Comparison of ENCODE assay signal across 1 cellular context in genomic region chr4:73087871-73088270, GRCh38.
TF ChIP-seq lines count a peak whose summit lies in the region.

No MANE protein-coding gene starts in this region.

TF ChIP-seq in K562, 482 proteins besides CTCF, POLR2A, EP300 and RAD21:
- TF ChIP-seq ZNF512 (tag; IDR thresholded peaks at IDR 0.05) = 0 out of 2 replicates have a peak, but pooled peaks have one; percentile 40
- TF ChIP-seq, protein P1, sequence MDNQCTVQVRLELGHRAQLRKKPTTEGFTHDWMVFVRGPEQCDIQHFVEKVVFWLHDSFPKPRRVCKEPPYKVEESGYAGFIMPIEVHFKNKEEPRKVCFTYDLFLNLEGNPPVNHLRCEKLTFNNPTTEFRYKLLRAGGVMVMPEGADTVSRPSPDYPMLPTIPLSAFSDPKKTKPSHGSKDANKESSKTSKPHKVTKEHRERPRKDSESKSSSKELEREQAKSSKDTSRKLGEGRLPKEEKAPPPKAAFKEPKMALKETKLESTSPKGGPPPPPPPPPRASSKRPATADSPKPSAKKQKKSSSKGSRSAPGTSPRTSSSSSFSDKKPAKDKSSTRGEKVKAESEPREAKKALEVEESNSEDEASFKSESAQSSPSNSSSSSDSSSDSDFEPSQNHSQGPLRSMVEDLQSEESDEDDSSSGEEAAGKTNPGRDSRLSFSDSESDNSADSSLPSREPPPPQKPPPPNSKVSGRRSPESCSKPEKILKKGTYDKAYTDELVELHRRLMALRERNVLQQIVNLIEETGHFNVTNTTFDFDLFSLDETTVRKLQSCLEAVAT (IDR thresholded peaks at IDR 0.05) = no peak
- TF ChIP-seq PRMT5 (CRISPR knock-in tag; IDR thresholded peaks at IDR 0.05) = no peak
- TF ChIP-seq, protein P2, sequence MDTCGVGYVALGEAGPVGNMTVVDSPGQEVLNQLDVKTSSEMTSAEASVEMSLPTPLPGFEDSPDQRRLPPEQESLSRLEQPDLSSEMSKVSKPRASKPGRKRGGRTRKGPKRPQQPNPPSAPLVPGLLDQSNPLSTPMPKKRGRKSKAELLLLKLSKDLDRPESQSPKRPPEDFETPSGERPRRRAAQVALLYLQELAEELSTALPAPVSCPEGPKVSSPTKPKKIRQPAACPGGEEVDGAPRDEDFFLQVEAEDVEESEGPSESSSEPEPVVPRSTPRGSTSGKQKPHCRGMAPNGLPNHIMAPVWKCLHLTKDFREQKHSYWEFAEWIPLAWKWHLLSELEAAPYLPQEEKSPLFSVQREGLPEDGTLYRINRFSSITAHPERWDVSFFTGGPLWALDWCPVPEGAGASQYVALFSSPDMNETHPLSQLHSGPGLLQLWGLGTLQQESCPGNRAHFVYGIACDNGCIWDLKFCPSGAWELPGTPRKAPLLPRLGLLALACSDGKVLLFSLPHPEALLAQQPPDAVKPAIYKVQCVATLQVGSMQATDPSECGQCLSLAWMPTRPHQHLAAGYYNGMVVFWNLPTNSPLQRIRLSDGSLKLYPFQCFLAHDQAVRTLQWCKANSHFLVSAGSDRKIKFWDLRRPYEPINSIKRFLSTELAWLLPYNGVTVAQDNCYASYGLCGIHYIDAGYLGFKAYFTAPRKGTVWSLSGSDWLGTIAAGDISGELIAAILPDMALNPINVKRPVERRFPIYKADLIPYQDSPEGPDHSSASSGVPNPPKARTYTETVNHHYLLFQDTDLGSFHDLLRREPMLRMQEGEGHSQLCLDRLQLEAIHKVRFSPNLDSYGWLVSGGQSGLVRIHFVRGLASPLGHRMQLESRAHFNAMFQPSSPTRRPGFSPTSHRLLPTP (IDR thresholded peaks at IDR 0.05; ENCODE audit: borderline replicate concordance, extremely low read depth, insufficient read length) = no peak
- TF ChIP-seq, protein P3, sequence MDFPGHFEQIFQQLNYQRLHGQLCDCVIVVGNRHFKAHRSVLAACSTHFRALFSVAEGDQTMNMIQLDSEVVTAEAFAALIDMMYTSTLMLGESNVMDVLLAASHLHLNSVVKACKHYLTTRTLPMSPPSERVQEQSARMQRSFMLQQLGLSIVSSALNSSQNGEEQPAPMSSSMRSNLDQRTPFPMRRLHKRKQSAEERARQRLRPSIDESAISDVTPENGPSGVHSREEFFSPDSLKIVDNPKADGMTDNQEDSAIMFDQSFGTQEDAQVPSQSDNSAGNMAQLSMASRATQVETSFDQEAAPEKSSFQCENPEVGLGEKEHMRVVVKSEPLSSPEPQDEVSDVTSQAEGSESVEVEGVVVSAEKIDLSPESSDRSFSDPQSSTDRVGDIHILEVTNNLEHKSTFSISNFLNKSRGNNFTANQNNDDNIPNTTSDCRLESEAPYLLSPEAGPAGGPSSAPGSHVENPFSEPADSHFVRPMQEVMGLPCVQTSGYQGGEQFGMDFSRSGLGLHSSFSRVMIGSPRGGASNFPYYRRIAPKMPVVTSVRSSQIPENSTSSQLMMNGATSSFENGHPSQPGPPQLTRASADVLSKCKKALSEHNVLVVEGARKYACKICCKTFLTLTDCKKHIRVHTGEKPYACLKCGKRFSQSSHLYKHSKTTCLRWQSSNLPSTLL (IDR thresholded peaks at IDR 0.05) = 0 out of 2 replicates have a peak, but pooled peaks have one; percentile 26
- TF ChIP-seq HLTF (IDR thresholded peaks at IDR 0.05) = no peak
- TF ChIP-seq ZBTB9 (CRISPR knock-in tag; IDR thresholded peaks at IDR 0.05) = no peak
- peak; percentile 52 for TF ChIP-seq PCBP2 (IDR thresholded peaks at IDR 0.05; ENCODE audit: low read depth, low read length, poor library complexity, severe bottlenecking)
TF ChIP-seq in K562: peak in this region for 3.
